In genomic region chr10:51879238-51879637, GRCh38 we compare ENCODE assay signal across 8 cellular contexts.
DNase-seq lines count a peak whose midpoint lies in the region; ATAC-seq and TF ChIP-seq lines count a peak whose summit lies in the region.

No MANE protein-coding gene starts in this region.

- TF ChIP-seq POLR2A in prostate gland (IDR thresholded peaks at IDR 0.05) = no peak

- no peak overlapping the region for H3K4me2 ChIP-seq in DND-41 (ENCODE audit: insufficient read depth, low read length)

- H3K4me1 ChIP-seq in DND-41 (ENCODE audit: insufficient read depth, low read length) (no peaks in the 10 kb centered on the region), prostate gland (replicated peaks) (no peaks in the 10 kb centered on the region)
- no peaks in the 10 kb centered on the region for H3K4me1 ChIP-seq in effector memory CD4-positive, alpha-beta T cell (ENCODE audit: control insufficient read depth, insufficient read depth, low read length, poor library complexity, severe bottlenecking)

- WGBS in prostate gland = 26% methylated on average over 1 of the region's 1 CpG

- H3K36me3 ChIP-seq in DND-41 (ENCODE audit: insufficient read depth, low read length) (no peaks in the 10 kb centered on the region), prostate gland (no peaks in the 10 kb centered on the region)
- no peaks in the 10 kb centered on the region for H3K36me3 ChIP-seq in effector memory CD4-positive, alpha-beta T cell (ENCODE audit: control insufficient read depth, insufficient read depth, low read length)

- H3K27me3 ChIP-seq in DND-41 (ENCODE audit: insufficient read depth, low read length, poor library complexity) (no peaks in the 10 kb centered on the region), prostate gland (replicated peaks; ENCODE audit: insufficient read depth) (no peaks in the 10 kb centered on the region)
- no peaks in the 10 kb centered on the region for H3K27me3 ChIP-seq in effector memory CD4-positive, alpha-beta T cell (replicated peaks; ENCODE audit: control insufficient read depth, insufficient read depth, low read length, poor library complexity, severe bottlenecking)

- H2AFZ ChIP-seq in DND-41 (ENCODE audit: low read depth, low read length) = no peak overlapping the region

- no peak overlapping the region for H3K9ac ChIP-seq in DND-41 (ENCODE audit: low read depth, low read length)

- DNase-seq in DND-41 (no peak), GM20000 (ENCODE audit: low spot score) (peak; percentile 22), amniotic epithelial cell (ENCODE audit: low read depth) (peak; percentile 99), kidney tubule cell (ENCODE audit: low spot score) (peak; percentile 97), prostate gland (ENCODE audit: low spot score) (no peak), NCI-H82 treated with DMSO at 0.1 percent for 48 hours (lab: John Stamatoyannopoulos, UW; ENCODE audit: unreplicated experiment) (no peak)
- no peak for DNase-seq in effector memory CD4-positive, alpha-beta T cell

- H3K27ac ChIP-seq in DND-41 (ENCODE audit: low read length) (no peak overlapping the region), prostate gland (no peak overlapping the region)
- H3K27ac ChIP-seq in effector memory CD4-positive, alpha-beta T cell (ENCODE audit: insufficient read depth, low read length, poor library complexity, severe bottlenecking) = no peak overlapping the region

- H3K79me2 ChIP-seq in DND-41 (ENCODE audit: insufficient read depth, low read length) = no peaks in the 10 kb centered on the region

- H4K20me1 ChIP-seq in DND-41 (ENCODE audit: insufficient read depth, low read length) = no peaks in the 10 kb centered on the region

- ATAC-seq in DND-41 (ENCODE audit: insufficient read depth, low read depth) = peak; percentile 80
- ATAC-seq in HG03520 (IDR thresholded peaks at IDR 0.05; ENCODE audit: unreplicated experiment) = peak; percentile 91

- intact Hi-C loops in prostate gland (cut with DNase I) = no loop called here

- H3K4me3 ChIP-seq in DND-41 (ENCODE audit: low read depth in 1 of 2, low read length in 2 of 2) = no peak overlapping the region
- no peak overlapping the region for H3K4me3 ChIP-seq in effector memory CD4-positive, alpha-beta T cell (ENCODE audit: insufficient read depth, low read depth, low read length, poor library complexity, severe bottlenecking)
- no peak overlapping the region for H3K4me3 ChIP-seq in prostate gland

- TF ChIP-seq CTCF in DND-41 (IDR thresholded peaks at IDR 0.05; ENCODE audit: borderline replicate concordance, extremely low read depth, low read length, poor library complexity, severe bottlenecking) (no peak), GM20000 (IDR thresholded peaks at IDR 0.05; ENCODE audit: extremely low read depth, missing control alignments) (no peak), prostate gland (IDR thresholded peaks at IDR 0.05) (no peak)

- H3K9me3 ChIP-seq in DND-41 (ENCODE audit: insufficient read depth, low read length, severe bottlenecking) (no peaks in the 10 kb centered on the region), prostate gland (no peaks in the 10 kb centered on the region)
- H3K9me3 ChIP-seq in effector memory CD4-positive, alpha-beta T cell (ENCODE audit: control insufficient read depth, low read length) = no peaks in the 10 kb centered on the region

Comparison
In these comparisons a context has a peak if more than half of its experiments do, and no peak if none do; other contexts are left out.
1. DNase-seq: peak in GM20000 (single experiment), amniotic epithelial cell (single experiment) and kidney tubule cell (single experiment); none in DND-41 (single experiment), effector memory CD4-positive, alpha-beta T cell (0 of 3), prostate gland (single experiment) and NCI-H82 treated with DMSO at 0.1 percent for 48 hours (single experiment).